ENCODE assay signal across 10 cellular contexts in the genomic region with DNA sequence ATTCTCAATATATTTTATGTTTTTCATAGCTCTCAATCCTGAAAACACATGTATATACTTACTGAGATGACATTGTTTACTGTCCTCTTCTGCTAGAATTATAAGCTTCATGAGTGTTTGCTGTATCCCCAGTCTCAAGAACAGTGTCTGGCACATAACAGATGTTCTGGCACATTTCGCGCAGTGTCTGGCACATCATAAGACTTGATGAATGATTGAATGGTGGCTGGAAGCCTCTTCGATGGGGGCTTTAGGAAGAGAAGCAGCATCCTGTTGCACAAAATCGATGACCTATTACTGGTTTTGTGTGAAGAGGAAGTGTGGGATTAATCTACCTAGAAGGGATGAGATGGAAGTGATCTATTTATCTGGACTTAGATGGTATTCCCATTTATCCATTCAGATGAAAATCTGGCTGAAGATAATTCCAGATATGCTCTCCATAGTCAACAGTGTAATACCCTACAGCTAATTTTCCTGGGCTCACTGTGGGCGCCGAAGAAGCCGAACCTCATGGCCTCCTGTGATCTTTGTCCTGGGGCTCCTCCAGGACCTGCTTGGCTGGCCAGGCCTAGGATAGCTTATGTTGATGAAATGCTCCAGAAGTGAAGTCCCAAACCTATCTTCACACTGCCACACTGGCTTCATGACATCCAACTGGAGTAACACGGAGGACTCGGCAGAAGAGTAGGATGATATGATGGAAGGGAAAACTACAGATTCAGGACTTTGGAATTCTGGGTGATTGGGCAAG. TPM values are rescaled to one million over a fixed set of nuclear protein-coding genes. Genes with fewer than 3 reads are reported as not detected.
DNase-seq lines count a peak whose midpoint lies in the region; ATAC-seq and TF ChIP-seq lines count a peak whose summit lies in the region.
"Had no signal": no experiment of that assay in that cellular context is flagged by ENCODE, and none has a peak within 500 bp of the region (broad histone marks: within the 10 kb centered on the region; RNA-seq: fewer than 3 reads in every experiment).

No MANE protein-coding gene starts in this region.

- H3K4me1 ChIP-seq in mammary epithelial cell (ENCODE audit: insufficient read depth, low read length) = peaks cover 9% of the 10 kb centered on the region
- peaks cover 0 to 3% of the 10 kb centered on the region in 2 donors for H3K4me1 ChIP-seq in neuronal stem cell (ENCODE audit: control insufficient read depth in 2 of 2, insufficient read depth in 1 of 2, low read depth in 1 of 2, low read length in 2 of 2)

- WGBS in mammary epithelial cell (ENCODE audit: low coverage, missing lambda C conversion rate) = 69% methylated on average over 9 of the region's 9 CpGs
- WGBS in neuronal stem cell (ENCODE audit: extremely low coverage in 2 of 2, insufficient read length in 2 of 2, insufficient replicate concordance in 1 of 2), 2 donors = no CpG with 5 or more reads among the region's 9 CpGs

- H3K9me3 ChIP-seq in mammary epithelial cell (replicated peaks; ENCODE audit: insufficient read depth, low read length) = no peaks in the 10 kb centered on the region
- H3K9me3 ChIP-seq in neuronal stem cell (replicated peaks in 1 of 2; ENCODE audit: control insufficient read depth in 2 of 2, insufficient read depth in 1 of 2, low read depth in 1 of 2, low read length in 2 of 2) = no peaks in the 10 kb centered on the region

- no peak overlapping the region for H2BK15ac ChIP-seq in neuronal stem cell (ENCODE audit: low read length)

- H3K4me2 ChIP-seq in mammary epithelial cell (ENCODE audit: insufficient read depth, low read depth, low read length) (no peak overlapping the region), neuronal stem cell (ENCODE audit: insufficient read depth, low read length, poor library complexity, severe bottlenecking) (no peak overlapping the region)

- no peak overlapping the region for H3K9ac ChIP-seq in mammary epithelial cell (ENCODE audit: insufficient read depth, low read length)
- H3K9ac ChIP-seq in neuronal stem cell (ENCODE audit: low read depth, low read length, poor library complexity) = no peak overlapping the region

- DNase-seq in DMS153 treated with DMSO at 0.1 percent for 48 hours (lab: John Stamatoyannopoulos, UW; ENCODE audit: unreplicated experiment) (peak; percentile 46), NCI-H1092 treated with DMSO at 0.1 percent for 48 hours (lab: John Stamatoyannopoulos, UW) (peak; percentile 90), mammary epithelial cell (no peak), neuronal stem cell (ENCODE audit: low spot score) (no peak), epidermal melanocyte (ENCODE audit: insufficient read length, low spot score) (no peak), GM10248 (ENCODE audit: extremely low spot score) (no peak)
- DNase-seq in NK-92 treated with Interleukin-12 subunit alpha and Interleukin-12 subunit beta, amount 100 ng/mL, for 24 hours (lab: John Stamatoyannopoulos, UW) = no peak

- no peak overlapping the region for H4K8ac ChIP-seq in neuronal stem cell (ENCODE audit: low read depth, low read length)

- H2BK12ac ChIP-seq in neuronal stem cell (ENCODE audit: low read length) = no peak overlapping the region

- no peak overlapping the region for H2BK5ac ChIP-seq in neuronal stem cell (ENCODE audit: low read length)

- H3K27me3 ChIP-seq in mammary epithelial cell (ENCODE audit: insufficient read depth, low read length) (no peaks in the 10 kb centered on the region), neuronal stem cell (ENCODE audit: control insufficient read depth in 3 of 3, insufficient read depth in 3 of 3, low read depth in 1 of 3, low read length in 3 of 3) (peaks cover 0 to 3% (median 0%) of the 10 kb centered on the region in 3 experiments)

- no peak overlapping the region for H3K23ac ChIP-seq in neuronal stem cell (ENCODE audit: low read depth, low read length, poor library complexity)

- H2AFZ ChIP-seq in mammary epithelial cell (ENCODE audit: low read depth, low read length) (peak overlapping the region; percentile 78), neuronal stem cell (ENCODE audit: low read length) (peak overlapping the region; percentile 72)

- dilution Hi-C loops in mammary epithelial cell (cut with HindIII; ENCODE audit: low sequenced_read_pairs) = loop anchor here (5.0 kb wide), 1 partner anchor 73 kb away; no protein-coding TSS in a partner anchor

- no peak for ATAC-seq in GM19351 (IDR thresholded peaks at IDR 0.05; ENCODE audit: unreplicated experiment)

- intact Hi-C loops in mammary epithelial cell (cut with micrococcal nuclease) = loop anchor here (1.0 to 5.0 kb wide), 4 partner anchors 56 to 358 kb away; a partner anchor contains a TSS

- H3K14ac ChIP-seq in neuronal stem cell (ENCODE audit: low read length) = no peak overlapping the region

- in situ Hi-C loops in mammary epithelial cell (cut with MboI; ENCODE audit: low sequenced_read_pairs in 2 of 2) = loop anchor here in 1 of 2 donors (5.0 kb wide), 1 partner anchor 83 kb away; no protein-coding TSS in a partner anchor

- H4K20me1 ChIP-seq in mammary epithelial cell (ENCODE audit: insufficient read depth, low read length) = no peaks in the 10 kb centered on the region

- no peak overlapping the region for H2AK5ac ChIP-seq in neuronal stem cell (ENCODE audit: low read depth, low read length)

- POLR2A ChIA-PET in GM10248 (lab: Yijun Ruan, JAX) = interaction anchor here (0.6 to 0.9 kb wide), 2 partner anchors 61 to 66 kb away, joined by 3 read pairs; no protein-coding TSS in a partner anchor

- no peak overlapping the region for H2BK120ac ChIP-seq in neuronal stem cell (ENCODE audit: low read depth, low read length)

- no peak overlapping the region for H4K91ac ChIP-seq in neuronal stem cell (ENCODE audit: low read depth, low read length, poor library complexity)

- H3K4me3 ChIP-seq in mammary epithelial cell (replicated peaks in 1 of 3; ENCODE audit: insufficient read depth in 1 of 3, low read depth in 2 of 3, low read length in 3 of 3) = no peak overlapping the region
- no peak overlapping the region for H3K4me3 ChIP-seq in neuronal stem cell (ENCODE audit: low read length in 2 of 2)
- H3K4me3 ChIP-seq: cardiac muscle cell, skin epidermis had no signal

- CTCF ChIA-PET in mammary epithelial cell (lab: Charles Lee; ENCODE audit: low non-redundant PET) (interaction anchor here (0.6 to 1.3 kb wide), 4 partner anchors 17 to 115 kb away, joined by 3 to 12 read pairs (median 6); no protein-coding TSS in a partner anchor), GM10248 (lab: Yijun Ruan, JAX) (interaction anchor here (0.9 to 10.0 kb wide), 42 partner anchors 13 to 361 kb away, joined by 3 to 319 read pairs (median 10); a partner anchor contains a TSS)

- H3K27ac ChIP-seq in mammary epithelial cell (ENCODE audit: insufficient read depth, low read depth, low read length) (no peak overlapping the region), neuronal stem cell (replicated peaks; ENCODE audit: low read length) (no peak overlapping the region)
- H3K27ac ChIP-seq: cardiac muscle cell had no signal

- H3K79me1 ChIP-seq in neuronal stem cell (ENCODE audit: low read depth, low read length) = no peaks in the 10 kb centered on the region

- TF ChIP-seq CTCF in mammary epithelial cell (conservative IDR thresholded peaks at IDR 0.05 in 1 of 2, IDR thresholded peaks at IDR 0.05 in 1 of 2; ENCODE audit: extremely low read depth in 1 of 2, insufficient read depth in 1 of 2, low read depth in 1 of 2, low read length in 2 of 2) (no peak), GM10248 (IDR thresholded peaks at IDR 0.05; ENCODE audit: control extremely low read depth, extremely low read depth, low read depth, missing control alignments) (no peak)

- H3K36me3 ChIP-seq in mammary epithelial cell (ENCODE audit: insufficient read depth, low read length) = no peaks in the 10 kb centered on the region
- H3K36me3 ChIP-seq in neuronal stem cell (replicated peaks in 1 of 2; ENCODE audit: control insufficient read depth in 2 of 2, insufficient read depth in 2 of 2, low read length in 2 of 2) = no peaks in the 10 kb centered on the region
- H3K36me3 ChIP-seq: cardiac muscle cell had no signal

- no peak overlapping the region for H3K18ac ChIP-seq in neuronal stem cell (ENCODE audit: low read length)

- TSS peak; percentile 77 for BruUV-seq in mammary epithelial cell (replicated peaks; lab: Mats Ljungman, UMichigan)

- no peak overlapping the region for H3K4ac ChIP-seq in neuronal stem cell (ENCODE audit: low read length)

- no peaks in the 10 kb centered on the region for H3K79me2 ChIP-seq in mammary epithelial cell (ENCODE audit: insufficient read depth, low read length)

RNA-seq across cellular contexts. Expression of a gene that starts 26.5 kb away (rescaled TPM):
- total RNA-seq in mammary epithelial cell = not detected
- polyA plus RNA-seq in mammary epithelial cell = 0.02 TPM
- not detected for polyA minus RNA-seq in mammary epithelial cell
- 0.45 TPM for polyA plus RNA-seq in neuronal stem cell (2013, experiment 1 of 2)
- 0.43 TPM for polyA plus RNA-seq in neuronal stem cell (2013, experiment 2 of 2)

Comparison
In these comparisons a context has a peak if more than half of its experiments do, and no peak if none do; other contexts are left out.
1. DNase-seq: peak in DMS153 treated with DMSO at 0.1 percent for 48 hours (single experiment) and NCI-H1092 treated with DMSO at 0.1 percent for 48 hours (single experiment); none in mammary epithelial cell (single experiment), neuronal stem cell (single experiment), epidermal melanocyte (single experiment), GM10248 (single experiment) and NK-92 treated with Interleukin-12 subunit alpha and Interleukin-12 subunit beta, amount 100 ng/mL, for 24 hours (single experiment).